In genomic region chr13:33548065-33548464, GRCh38 we compare ENCODE assay signal across 21 cellular contexts.
DNase-seq lines count a peak whose midpoint lies in the region; ATAC-seq, FAIRE-seq and TF ChIP-seq lines count a peak whose summit lies in the region.
"Had no signal": no experiment of that assay in that cellular context is flagged by ENCODE, and none has a peak within 500 bp of the region (broad histone marks: within the 10 kb centered on the region; RNA-seq: fewer than 3 reads in every experiment).

No MANE protein-coding gene starts in this region.

- H3K36me3 ChIP-seq in BLaER1 (no peaks in the 10 kb centered on the region), GM12878 (ENCODE audit: control insufficient read depth in 2 of 2, insufficient read depth in 2 of 2, low read length in 1 of 2) (no peaks in the 10 kb centered on the region), GM23338 (ENCODE audit: insufficient read depth) (no peaks in the 10 kb centered on the region), osteoblast (ENCODE audit: insufficient read depth, low read length) (no peaks in the 10 kb centered on the region)
- H3K36me3 ChIP-seq: breast epithelium, ovary, sigmoid colon, vagina, WERI-Rb-1 had no signal

- RAD21 ChIA-PET in GM12878 (lab: Charles Lee; ENCODE audit: unreplicated experiment), result no interaction called here

- no peak for TF ChIP-seq RAD21 in GM12878 (IDR thresholded peaks at IDR 0.05; ENCODE audit: insufficient read depth, low read depth, low read length)

- peaks cover 27% of the 10 kb centered on the region for H3K4me1 Mint-ChIP-seq in GM23338

- H3K27me3 Mint-ChIP-seq in GM23338 (ENCODE audit: insufficient read depth, low read depth, poor library complexity), result peaks cover 2% of the 10 kb centered on the region
- H3K27me3 Mint-ChIP-seq: activated CD8-positive, alpha-beta T cell treated with anti-CD3 and anti-CD28 coated beads for 36 hours; activated naive CD8-positive, alpha-beta T cell treated with anti-CD3 and anti-CD28 coated beads, Interleukin-2, amount 50 U/mL, for 24 hours had no signal

- H3K9ac ChIP-seq in BLaER1 (no peak overlapping the region), GM12878 (ENCODE audit: control insufficient read depth, insufficient read depth, low read length) (no peak overlapping the region)

- FAIRE-seq in GM12878 (lab: Jason Lieb, UNC), result peak; percentile 7

- peaks cover 20% of the 10 kb centered on the region for H3K4me1 ChIP-seq in BLaER1
- peaks cover 18% of the 10 kb centered on the region for H3K4me1 ChIP-seq in GM12878 (ENCODE audit: control insufficient read depth, insufficient read depth, low read length)
- H3K4me1 ChIP-seq in GM23338 (ENCODE audit: insufficient read depth), result peaks cover 22% of the 10 kb centered on the region
- peaks cover 12% of the 10 kb centered on the region for H3K4me1 ChIP-seq in osteoblast (ENCODE audit: insufficient read depth, low read length)

- H2AFZ ChIP-seq in GM12878 (ENCODE audit: control insufficient read depth, low read depth, low read length) (peak overlapping the region; percentile 35), GM23338 (no peak overlapping the region), osteoblast (ENCODE audit: low read length) (no peak overlapping the region)

- H3K27ac Mint-ChIP-seq in GM23338, result no peak overlapping the region
- H3K27ac Mint-ChIP-seq: activated CD8-positive, alpha-beta T cell treated with anti-CD3 and anti-CD28 coated beads for 36 hours; activated naive CD8-positive, alpha-beta T cell treated with anti-CD3 and anti-CD28 coated beads, Interleukin-2, amount 50 U/mL, for 24 hours had no signal

- H4K20me1 ChIP-seq in BLaER1 (no peaks in the 10 kb centered on the region), GM12878 (ENCODE audit: control insufficient read depth, insufficient read depth) (no peaks in the 10 kb centered on the region), GM23338 (replicated peaks; ENCODE audit: insufficient read depth) (no peaks in the 10 kb centered on the region), osteoblast (ENCODE audit: insufficient read depth, low read length) (no peaks in the 10 kb centered on the region)

- ATAC-seq in GM18868 (IDR thresholded peaks at IDR 0.05; ENCODE audit: unreplicated experiment) (peak; percentile 49), GM12878 (peak; percentile 34), GM23338 (no peak)
- ATAC-seq: activated CD8-positive, alpha-beta T cell treated with anti-CD3 and anti-CD28 coated beads for 36 hours; activated naive CD8-positive, alpha-beta T cell treated with anti-CD3 and anti-CD28 coated beads, Interleukin-2, amount 50 U/mL, for 24 hours had no signal

- H3K79me2 ChIP-seq in GM12878 (ENCODE audit: control insufficient read depth, insufficient read depth, low read length), result no peaks in the 10 kb centered on the region
- H3K79me2 ChIP-seq in GM23338 (replicated peaks; ENCODE audit: insufficient read depth), result no peaks in the 10 kb centered on the region
- H3K79me2 ChIP-seq in osteoblast (ENCODE audit: insufficient read depth, low read length), result no peaks in the 10 kb centered on the region

- H3K9me3 ChIP-seq in BLaER1, result no peaks in the 10 kb centered on the region
- peaks cover 2% of the 10 kb centered on the region; the same call in 2 of the 3 replicates for H3K9me3 ChIP-seq in GM12878 (replicated peaks; ENCODE audit: control insufficient read depth, insufficient read depth, low read length)
- no peaks in the 10 kb centered on the region for H3K9me3 ChIP-seq in osteoblast (ENCODE audit: low read depth, low read length)
- H3K9me3 ChIP-seq: breast epithelium, ovary, sigmoid colon, vagina had no signal

- TF ChIP-seq POLR2A in GM12878 (IDR thresholded peaks at IDR 0.05; ENCODE audit: low read depth, low read length), result no peak

- H3K27me3 ChIP-seq in BLaER1 (no peaks in the 10 kb centered on the region), GM12878 (replicated peaks in 1 of 2; ENCODE audit: control insufficient read depth in 2 of 2, insufficient read depth in 2 of 2, low read length in 1 of 2) (no peaks in the 10 kb centered on the region), GM23338 (ENCODE audit: insufficient read depth) (no peaks in the 10 kb centered on the region), osteoblast (ENCODE audit: insufficient read depth, low read length) (no peaks in the 10 kb centered on the region)
- H3K27me3 ChIP-seq: breast epithelium, dorsolateral prefrontal cortex, ovary, sigmoid colon, vagina had no signal

- H3K9me2 ChIP-seq in GM23338 (ENCODE audit: insufficient read depth), result no peaks in the 10 kb centered on the region

- POLR2A ChIA-PET in GM12878 (lab: Charles Lee), result no interaction called here

- no TSS peak for BruUV-seq in GM12878 (replicated peaks; lab: Mats Ljungman, UMichigan)

- H3K4me3 Mint-ChIP-seq in GM23338, result no peak overlapping the region
- H3K4me3 Mint-ChIP-seq: activated CD8-positive, alpha-beta T cell treated with anti-CD3 and anti-CD28 coated beads for 36 hours; activated naive CD8-positive, alpha-beta T cell treated with anti-CD3 and anti-CD28 coated beads, Interleukin-2, amount 50 U/mL, for 24 hours had no signal

- in situ Hi-C loops in GM12878 (cut with MboI), result loop anchor here (5.0 to 25.0 kb wide), 5 partner anchors 174 to 1617 kb away; partner anchors contain the start of genes N4BP2L1, N4BP2L2 and PDS5B

- H3K4me3 ChIP-seq in BLaER1 (no peak overlapping the region), GM12878 (no peak overlapping the region), GM23338 (no peak overlapping the region), osteoblast (ENCODE audit: insufficient read depth, low read length) (no peak overlapping the region)
- H3K4me3 ChIP-seq: breast epithelium, dorsolateral prefrontal cortex, ovary, sigmoid colon, vagina had no signal

- H3K4me2 ChIP-seq in BLaER1 (peak overlapping the region; percentile 34; the same call in 1 of the 2 replicates), GM12878 (ENCODE audit: control insufficient read depth, insufficient read depth) (no peak overlapping the region), GM23338 (no peak overlapping the region), osteoblast (ENCODE audit: insufficient read depth, low read length) (no peak overlapping the region)

- DNase-seq in NCI-H748 (lab: John Stamatoyannopoulos, UW; ENCODE audit: unreplicated experiment) (peak; percentile 38), GM12878 (ENCODE audit: low read depth, low spot score) (no peak), GM19240 (ENCODE audit: insufficient read length, low spot score) (no peak), GM23338 (ENCODE audit: low spot score) (no peak), osteoblast (ENCODE audit: insufficient read length, low spot score, missing footprints) (no peak), GM20000 (ENCODE audit: low spot score) (no peak)
- DNase-seq: activated CD8-positive, alpha-beta T cell treated with anti-CD3 and anti-CD28 coated beads for 36 hours; activated naive CD8-positive, alpha-beta T cell treated with anti-CD3 and anti-CD28 coated beads, Interleukin-2, amount 50 U/mL, for 24 hours; COR-L47; dorsolateral prefrontal cortex; erythroblast; NCI-H1930; NCI-H510A; ovary; sigmoid colon; stimulated activated CD4-positive, alpha-beta T cell treated with anti-CD3 and anti-CD28 coated beads, Interleukin-2, amount 100 ng/mL, for 24 hours; WERI-Rb-1 had no signal

- intact Hi-C loops in GM12878 (cut with micrococcal nuclease; ENCODE audit: unreplicated experiment), result no loop called here

- no peak for TF ChIP-seq EP300 in GM12878 (IDR thresholded peaks at IDR 0.05; ENCODE audit: borderline replicate concordance in 1 of 2, control insufficient read depth in 1 of 2, low read depth in 2 of 2, low read length in 2 of 2)

- no peak for TF ChIP-seq CTCF in GM12878 (IDR thresholded peaks at IDR 0.05 in 2 of 3, conservative IDR thresholded peaks at IDR 0.05 in 1 of 3; ENCODE audit: control insufficient read depth in 2 of 3, extremely low read depth in 1 of 3, insufficient read depth in 1 of 3, low read depth in 3 of 3, low read length in 3 of 3)
- TF ChIP-seq CTCF in GM23338 (conservative IDR thresholded peaks at IDR 0.05; ENCODE audit: low read depth in 2 of 2), result no peak
- TF ChIP-seq CTCF in osteoblast (IDR thresholded peaks at IDR 0.05; ENCODE audit: extremely low read depth, low read depth, low read length), result no peak
- no peak for TF ChIP-seq CTCF in GM20000 (IDR thresholded peaks at IDR 0.05; ENCODE audit: extremely low read depth, missing control alignments)

- H3K27ac ChIP-seq in BLaER1, result no peak overlapping the region
- peak overlapping the region; percentile 26; the same call in 1 of the 2 replicates for H3K27ac ChIP-seq in GM12878 (ENCODE audit: control insufficient read depth, insufficient read depth)
- H3K27ac ChIP-seq in GM23338 (ENCODE audit: low read depth), result no peak overlapping the region
- H3K27ac ChIP-seq in osteoblast (ENCODE audit: low read depth, low read length), result no peak overlapping the region
- H3K27ac ChIP-seq: breast epithelium, ovary, sigmoid colon, vagina, WERI-Rb-1 had no signal

- no peaks in the 10 kb centered on the region; the same call in 2 of the 3 replicates for H3K9me3 Mint-ChIP-seq in GM23338

- SMC1A ChIA-PET in GM12878 (lab: Charles Lee; ENCODE audit: uncharacterized antibody, unreplicated experiment), result no interaction called here

- peaks cover 3% of the 10 kb centered on the region; the same call in 1 of the 2 replicates for H3F3A ChIP-seq in GM23338 (replicated peaks; ENCODE audit: low read depth)

- peaks cover 2% of the 10 kb centered on the region; the same call in 1 of the 3 replicates for H3K36me3 Mint-ChIP-seq in GM23338 (ENCODE audit: low read depth)

- CTCF ChIA-PET in GM12878 (lab: Yijun Ruan, JAX), result no interaction called here
